ENCODE assay signal across 8 cellular contexts in genomic region chr17:17354560-17355357, GRCh38. TPM values are rescaled to one million over a fixed set of nuclear protein-coding genes. Genes with fewer than 3 reads are reported as not detected.
A peak's percentile ranks its signal among the peaks of the same experiment; 100 is the strongest.
DNase-seq lines count a peak whose midpoint lies in the region; ATAC-seq, FAIRE-seq and TF ChIP-seq lines count a peak whose summit lies in the region.

No MANE protein-coding gene starts in this region.

- peaks cover 0 to 2% of the 10 kb centered on the region in 2 donors for H3K36me3 Mint-ChIP-seq in activated T-cell treated with anti-CD3 and anti-CD28 coated beads, Interleukin-2, amount 50 U/mL, for 72 hours (ENCODE audit: insufficient read depth in 2 of 2)
- no peaks in the 10 kb centered on the region for H3K36me3 Mint-ChIP-seq in neural progenitor cell

- H3K27me3 ChIP-seq in neural progenitor cell, result no peaks in the 10 kb centered on the region

- H3K36me3 ChIP-seq in neural progenitor cell, result no peaks in the 10 kb centered on the region

- no peak overlapping the region for H3K27ac ChIP-seq in neural progenitor cell

- H3K27me3 Mint-ChIP-seq in activated T-cell treated with anti-CD3 and anti-CD28 coated beads, Interleukin-2, amount 50 U/mL, for 72 hours (ENCODE audit: low read depth), result no peaks in the 10 kb centered on the region
- peaks cover 2% of the 10 kb centered on the region for H3K27me3 Mint-ChIP-seq in neural progenitor cell (ENCODE audit: insufficient read depth, low read depth)

- FAIRE-seq in RCC 7860 (lab: Jason Lieb, UNC), result no peak

- ATAC-seq in activated T-cell treated with anti-CD3 and anti-CD28 coated beads, Interleukin-2, amount 50 U/mL, for 72 hours (replicated peaks in 1 of 2), result peak; percentile 59 to 62

- no peaks in the 10 kb centered on the region for H3K79me2 ChIP-seq in neural progenitor cell (ENCODE audit: low read depth)

- no peak overlapping the region for H3K4me3 ChIP-seq in neural progenitor cell

- H3K9me3 ChIP-seq in neural progenitor cell (ENCODE audit: low read depth), result no peaks in the 10 kb centered on the region

- H3K4me1 ChIP-seq in neural progenitor cell, result no peaks in the 10 kb centered on the region

- DNase-seq in COR-L47 (lab: John Stamatoyannopoulos, UW), result peak; percentile 37
- peak; percentile 34 to 43 for DNase-seq in Kasumi-1 (lab: John Stamatoyannopoulos, UW)
- DNase-seq in RKO (ENCODE audit: low spot score), result peak; percentile 65
- DNase-seq in activated T-cell treated with anti-CD3 and anti-CD28 coated beads, Interleukin-2, amount 50 U/mL, for 72 hours, result peak; percentile 76 to 79
- peak; percentile 68 for DNase-seq in fibroblast of peridontal ligament (ENCODE audit: extremely low read depth)
- peak; percentile 89 for DNase-seq in neural progenitor cell (ENCODE audit: low spot score)
- DNase-seq in superior temporal gyrus (ENCODE audit: extremely low spot score), result peak; percentile 88
- no peak for DNase-seq in RCC 7860 (ENCODE audit: low spot score)

- H2AFZ ChIP-seq in neural progenitor cell (replicated peaks), result peak overlapping the region; percentile 53

- no peak overlapping the region for H3K27ac Mint-ChIP-seq in activated T-cell treated with anti-CD3 and anti-CD28 coated beads, Interleukin-2, amount 50 U/mL, for 72 hours
- peak overlapping the region; percentile 63 for H3K27ac Mint-ChIP-seq in neural progenitor cell

- H3K4me1 Mint-ChIP-seq in activated T-cell treated with anti-CD3 and anti-CD28 coated beads, Interleukin-2, amount 50 U/mL, for 72 hours (ENCODE audit: low read depth), result peaks cover 6% of the 10 kb centered on the region
- H3K4me1 Mint-ChIP-seq in neural progenitor cell, result peaks cover 21% of the 10 kb centered on the region

- no peak overlapping the region for H3K9ac ChIP-seq in neural progenitor cell

- no peak overlapping the region for H3K4me3 Mint-ChIP-seq in activated T-cell treated with anti-CD3 and anti-CD28 coated beads, Interleukin-2, amount 50 U/mL, for 72 hours
- H3K4me3 Mint-ChIP-seq in neural progenitor cell, result peak overlapping the region; percentile 50

- no peaks in the 10 kb centered on the region for H4K20me1 ChIP-seq in neural progenitor cell (ENCODE audit: low read depth)

- H3K4me2 ChIP-seq in neural progenitor cell, result peak overlapping the region; percentile 46

- peak; percentile 91 for TF ChIP-seq CTCF in neural progenitor cell (IDR thresholded peaks at IDR 0.05)

- H3F3A ChIP-seq in neural progenitor cell (ENCODE audit: low read depth), result no peaks in the 10 kb centered on the region

- H3K9me3 Mint-ChIP-seq in activated T-cell treated with anti-CD3 and anti-CD28 coated beads, Interleukin-2, amount 50 U/mL, for 72 hours, result peaks cover 0 to under 1% of the 10 kb centered on the region in 2 donors
- H3K9me3 Mint-ChIP-seq in neural progenitor cell, result peaks cover 8% of the 10 kb centered on the region

RNA-seq across cellular contexts. Expression of gene NT5M, which starts 51.6 kb away (rescaled TPM):
- total RNA-seq in activated T-cell treated with anti-CD3 and anti-CD28 coated beads, Interleukin-2, amount 50 U/mL, for 72 hours, result 10 to 100 TPM in 1 of 2 donors, 1 to 10 TPM in 1; 8.7 to 11.0 TPM
- total RNA-seq in neural progenitor cell (ENCODE audit: low replicate concordance), result 4.1 and 9.0 TPM in 2 replicates
